11 cellular contexts compared by ENCODE assay signal in the genomic region with DNA sequence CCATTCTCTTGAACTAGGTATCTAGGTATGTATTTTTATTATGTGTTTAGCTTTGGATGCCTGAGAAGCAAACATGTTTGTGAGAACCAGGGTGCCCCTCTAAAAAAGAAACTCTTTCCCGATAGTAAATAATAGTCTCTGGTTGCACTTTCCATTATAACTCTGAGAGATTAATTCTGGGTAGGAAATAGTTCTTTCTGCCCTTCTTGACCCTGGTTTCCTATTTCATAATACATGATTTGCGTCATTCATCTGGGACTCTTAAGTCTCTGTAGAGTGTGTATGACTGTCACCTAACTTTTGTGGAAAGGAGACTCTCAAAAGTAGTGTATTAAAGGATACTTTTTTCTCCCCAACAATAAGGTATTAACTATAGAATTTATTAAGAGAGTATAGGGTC. TPM values are rescaled to one million over a fixed set of nuclear protein-coding genes. Genes with fewer than 3 reads are reported as not detected.
A peak's percentile ranks its signal among the peaks of the same experiment; 100 is the strongest.
DNase-seq lines count a peak whose midpoint lies in the region; ATAC-seq, FAIRE-seq and TF ChIP-seq lines count a peak whose summit lies in the region.
"Had no signal": no experiment of that assay in that cellular context is flagged by ENCODE, and none has a peak within 500 bp of the region (broad histone marks: within the 10 kb centered on the region; RNA-seq: fewer than 3 reads in every experiment).

No MANE protein-coding gene starts in this region.

- H3K79me2 ChIP-seq in HCT116 (ENCODE audit: insufficient read depth, low read length) (peaks cover 80% of the 10 kb centered on the region), fibroblast of lung (ENCODE audit: control insufficient read depth, insufficient read depth, low read length) (peaks cover 70% of the 10 kb centered on the region), parathyroid adenoma (peaks cover 52% of the 10 kb centered on the region)

- H4K20me1 ChIP-seq in HCT116 (ENCODE audit: insufficient read depth) (peaks cover 6% of the 10 kb centered on the region), fibroblast of lung (ENCODE audit: control insufficient read depth, extremely low read depth, insufficient read depth, low read length) (peaks cover 2% of the 10 kb centered on the region)

- H3K36me3 ChIP-seq in HCT116 (ENCODE audit: control insufficient read depth in 1 of 2, insufficient read depth in 2 of 2, low read length in 2 of 2), result no peaks in the 10 kb centered on the region
- H3K36me3 ChIP-seq in fibroblast of lung (ENCODE audit: control insufficient read depth, insufficient read depth, low read length), result no peaks in the 10 kb centered on the region
- H3K36me3 ChIP-seq in parathyroid adenoma (ENCODE audit: control insufficient read depth, insufficient read depth, low read length), result no peaks in the 10 kb centered on the region

- H3K27ac ChIP-seq in HCT116 (ENCODE audit: low read depth, low read length) (no peak overlapping the region), RWPE1 (no peak overlapping the region), fibroblast of lung (ENCODE audit: insufficient read depth, low read length) (peak overlapping the region; percentile 41), parathyroid adenoma (peak overlapping the region; percentile 53)

- TF ChIP-seq POLR2A in HCT116 (IDR thresholded peaks at IDR 0.05; ENCODE audit: borderline replicate concordance, extremely low read depth, insufficient read depth, insufficient read length) (no peak), GM12891 (IDR thresholded peaks at IDR 0.05; ENCODE audit: low read depth, low read length) (no peak)

- FAIRE-seq in GM12891 (lab: Jason Lieb, UNC), result no peak

- H3K4me3 ChIP-seq in HCT116 (replicated peaks in 1 of 2; ENCODE audit: low read depth in 1 of 2, low read length in 2 of 2) (no peak overlapping the region), fibroblast of lung (replicated peaks in 1 of 4; ENCODE audit: control extremely low read depth in 1 of 4, insufficient read depth in 1 of 4, low read depth in 3 of 4, low read length in 4 of 4) (peak overlapping the region in 3 of 4 experiments; percentile 7 to 31 (median 10)), parathyroid adenoma (ENCODE audit: low read depth, low read length) (no peak overlapping the region)

- ATAC-seq in HCT116 (no peak), HG02571 (IDR thresholded peaks at IDR 0.05; ENCODE audit: unreplicated experiment) (no peak), GM21447 (IDR thresholded peaks at IDR 0.05; ENCODE audit: unreplicated experiment) (no peak)

- H2AFZ ChIP-seq in HCT116 (ENCODE audit: low read depth, low read length, poor library complexity, severe bottlenecking), result no peak overlapping the region
- H2AFZ ChIP-seq in fibroblast of lung (ENCODE audit: low read length), result no peak overlapping the region
- H2AFZ ChIP-seq in parathyroid adenoma, result no peak overlapping the region

- POLR2A ChIA-PET in HCT116 (lab: Charles Lee) (no interaction called here), RWPE1 (lab: Yijun Ruan, JAX; ENCODE audit: low non-redundant PET) (no interaction called here)

- intact Hi-C loops in HCT116 (cut with micrococcal nuclease), result no loop called here

- no peaks in the 10 kb centered on the region for H3K27me3 ChIP-seq in HCT116 (ENCODE audit: insufficient read depth, low read length)
- H3K27me3 ChIP-seq in fibroblast of lung (ENCODE audit: control insufficient read depth, insufficient read depth, low read length), result no peaks in the 10 kb centered on the region
- H3K27me3 ChIP-seq in parathyroid adenoma (ENCODE audit: control insufficient read depth, insufficient read depth, low read length), result no peaks in the 10 kb centered on the region

- no peak overlapping the region for H3K4me2 ChIP-seq in HCT116 (ENCODE audit: low read length)
- peak overlapping the region; percentile 80 for H3K4me2 ChIP-seq in fibroblast of lung (ENCODE audit: extremely low read depth, insufficient read depth, low read length)
- H3K4me2 ChIP-seq in parathyroid adenoma (ENCODE audit: low read length), result peak overlapping the region; percentile 20

- no TSS peak for BruUV-seq in HCT116 (replicated peaks; lab: Mats Ljungman, UMichigan)

- peaks cover 3 to 5% of the 10 kb centered on the region in 2 experiments; a peak in 2 of 4 replicates for H3K4me1 ChIP-seq in HCT116 (ENCODE audit: control insufficient read depth in 1 of 2, insufficient read depth in 2 of 2, low read length in 2 of 2)
- peaks cover 2% of the 10 kb centered on the region for H3K4me1 ChIP-seq in fibroblast of lung (ENCODE audit: control insufficient read depth, extremely low read depth, insufficient read depth, low read length)
- peaks cover 32% of the 10 kb centered on the region for H3K4me1 ChIP-seq in parathyroid adenoma

- CTCF ChIA-PET in HCT116 (lab: Charles Lee) (interaction anchor here (1.2 kb wide), 1 partner anchor 11 kb away, joined by 3 read pairs; no protein-coding TSS in a partner anchor), RWPE1 (lab: Yijun Ruan, JAX) (interaction anchor here (0.7 kb wide), 1 partner anchor 86 kb away, joined by 3 read pairs; no protein-coding TSS in a partner anchor)

- RAD21 ChIA-PET in HCT116 (lab: Charles Lee; ENCODE audit: low non-redundant PET in 1 of 2, low total read pairs in 2 of 2, uncharacterized antibody in 2 of 2, unreplicated experiment in 2 of 2), result no interaction called here

- H3K9ac ChIP-seq in HCT116 (ENCODE audit: low read length) (no peak overlapping the region), fibroblast of lung (ENCODE audit: insufficient read depth, low read length) (no peak overlapping the region), parathyroid adenoma (no peak overlapping the region)

- TF ChIP-seq CTCF in HCT116 (IDR thresholded peaks at IDR 0.05 in 2 of 3, conservative IDR thresholded peaks at IDR 0.05 in 1 of 3; ENCODE audit: borderline replicate concordance in 1 of 3, insufficient read depth in 1 of 3, low read depth in 2 of 3, low read length in 2 of 3) (no peak), RWPE1 (conservative IDR thresholded peaks at IDR 0.05; ENCODE audit: low read depth) (no peak), fibroblast of lung (conservative IDR thresholded peaks at IDR 0.05 in 1 of 2, IDR thresholded peaks at IDR 0.05 in 1 of 2; ENCODE audit: low read depth in 1 of 2, low read length in 2 of 2) (no peak), parathyroid adenoma (IDR thresholded peaks at IDR 0.05) (no peak)

- H3K9me3 ChIP-seq in HCT116 (ENCODE audit: control insufficient read depth in 1 of 2, insufficient read depth in 1 of 2, low read depth in 1 of 2, low read length in 2 of 2) (no peaks in the 10 kb centered on the region), fibroblast of lung (ENCODE audit: control insufficient read depth, insufficient read depth, low read depth, low read length) (no peaks in the 10 kb centered on the region), parathyroid adenoma (ENCODE audit: control insufficient read depth, low read length) (no peaks in the 10 kb centered on the region)

- DNase-seq in HCT116 (ENCODE audit: low read depth, low spot score) (no peak), RWPE1 (ENCODE audit: low spot score) (peak; percentile 25), fibroblast of lung (ENCODE audit: low read depth in 2 of 2) (peak; percentile 45 to 73), DMS53 (lab: John Stamatoyannopoulos, UW) (no peak), GM12891 (ENCODE audit: insufficient read length, low spot score) (no peak)
- DNase-seq: amygdala, Karpas-422, NCI-H524 treated with DMSO at 0.1 percent for 48 hours had no signal

- H3K9me2 ChIP-seq in HCT116 (ENCODE audit: insufficient read depth), result no peaks in the 10 kb centered on the region

- TF ChIP-seq RAD21 in HCT116 (IDR thresholded peaks at IDR 0.05; ENCODE audit: low read depth), result no peak

TF ChIP-seq in HCT116, 20 proteins besides CTCF, POLR2A, EP300 and RAD21:
- TF ChIP-seq CEBPB (IDR thresholded peaks at IDR 0.05; ENCODE audit: low read depth) (0 out of 2 replicates have a peak, but pooled peaks have one; percentile 48), EZH2phosphoT487 (IDR thresholded peaks at IDR 0.05; ENCODE audit: borderline replicate concordance) (no peak)
TF ChIP-seq in HCT116: peak in this region for 1.

TF ChIP-seq in GM12891, 5 proteins besides CTCF, POLR2A, EP300 and RAD21:
- TF ChIP-seq POLR2AphosphoS5 (IDR thresholded peaks at IDR 0.05; ENCODE audit: low read depth, low read length) (no peak), PAX5 (IDR thresholded peaks at IDR 0.05; ENCODE audit: insufficient read depth, low read length, severe bottlenecking) (no peak), POU2F2 (IDR thresholded peaks at IDR 0.05; ENCODE audit: low read depth, low read length) (no peak), TAF1 (IDR thresholded peaks at IDR 0.05; ENCODE audit: low read depth, low read length) (no peak), SPI1 (IDR thresholded peaks at IDR 0.05; ENCODE audit: low read depth, low read length) (no peak)

RNA-seq across cellular contexts. Expression of gene ACSL3, which starts 31.5 kb away (rescaled TPM):
- total RNA-seq in HCT116 (2021; ENCODE audit: unreplicated experiment) (142 TPM), fibroblast of lung (233 and 377 TPM in 2 replicates)
- 49.5 and 66.8 TPM in 2 replicates for polyA plus RNA-seq in HCT116 (2012)
- polyA plus RNA-seq in fibroblast of lung, result 119 and 147 TPM in 2 replicates
- 109 and 119 TPM in 2 replicates for polyA plus RNA-seq in fibroblast of lung (2012)
- 104 and 159 TPM in 2 replicates for polyA minus RNA-seq in fibroblast of lung (ENCODE audit: low replicate concordance)
- polyA plus RNA-seq in GM12891 (2012; ENCODE audit: low read depth, missing spikeins), result 21.6 TPM

Comparison
In these comparisons a context has a peak if more than half of its experiments do, and no peak if none do; other contexts are left out.
1. DNase-seq: peak in RWPE1 (single experiment) and fibroblast of lung (2 of 2); none in HCT116 (single experiment), DMS53 (single experiment) and GM12891 (single experiment).
2. H3K27ac ChIP-seq: peak in fibroblast of lung (single experiment) and parathyroid adenoma (single experiment); none in HCT116 (single experiment) and RWPE1 (single experiment).
3. H3K4me3 ChIP-seq: peak in fibroblast of lung (3 of 4); none in HCT116 (0 of 2) and parathyroid adenoma (single experiment).